In genomic region chr1:106022312-106022902, GRCh38 we compare ENCODE assay signal across 10 cellular contexts.
DNase-seq lines count a peak whose midpoint lies in the region; ATAC-seq and TF ChIP-seq lines count a peak whose summit lies in the region.
"Had no signal": no experiment of that assay in that cellular context is flagged by ENCODE, and none has a peak within 500 bp of the region (broad histone marks: within the 10 kb centered on the region; RNA-seq: fewer than 3 reads in every experiment).

No MANE protein-coding gene starts in this region.

- ATAC-seq in GM19455 (IDR thresholded peaks at IDR 0.05; ENCODE audit: unreplicated experiment) (no peak), GM21447 (IDR thresholded peaks at IDR 0.05; ENCODE audit: unreplicated experiment) (no peak)

- DNase-seq in NCI-H510A treated with DMSO at 0.1 percent for 48 hours (lab: John Stamatoyannopoulos, UW) (peak; percentile 7), NCI-H510A (lab: John Stamatoyannopoulos, UW) (no peak), NCI-H1694 (lab: John Stamatoyannopoulos, UW) (peak; percentile 16), dermis blood vessel endothelial cell (peak; percentile 7), retinal pigment epithelial cell (ENCODE audit: low read depth) (no peak)
- DNase-seq in activated CD4-positive, alpha-beta T cell treated with anti-CD3 and anti-CD28 coated beads, Interleukin-2, amount 50 U/mL, for 48 hours, result no peak
- DNase-seq: T-helper 9 cell had no signal

- no peak overlapping the region for H3K4me3 ChIP-seq in retinal pigment epithelial cell (ENCODE audit: low read length)
- H3K4me3 ChIP-seq: BLaER1 treated with 17β-estradiol and CSF1 and Interleukin-3, amounts not matched to agents 10 nM and 100 nM had no signal

- TF ChIP-seq CTCF in retinal pigment epithelial cell (conservative IDR thresholded peaks at IDR 0.05; ENCODE audit: low read depth, low read length), result peak; percentile 14

Comparison
In these comparisons a context has a peak if more than half of its experiments do, and no peak if none do; other contexts are left out.
1. DNase-seq: peak in NCI-H510A treated with DMSO at 0.1 percent for 48 hours (single experiment), NCI-H1694 (single experiment) and dermis blood vessel endothelial cell (single experiment); none in NCI-H510A (single experiment), retinal pigment epithelial cell (single experiment) and activated CD4-positive, alpha-beta T cell treated with anti-CD3 and anti-CD28 coated beads, Interleukin-2, amount 50 U/mL, for 48 hours (0 of 2).